ENCODE assay signal across 25 cellular contexts in the genomic region with DNA sequence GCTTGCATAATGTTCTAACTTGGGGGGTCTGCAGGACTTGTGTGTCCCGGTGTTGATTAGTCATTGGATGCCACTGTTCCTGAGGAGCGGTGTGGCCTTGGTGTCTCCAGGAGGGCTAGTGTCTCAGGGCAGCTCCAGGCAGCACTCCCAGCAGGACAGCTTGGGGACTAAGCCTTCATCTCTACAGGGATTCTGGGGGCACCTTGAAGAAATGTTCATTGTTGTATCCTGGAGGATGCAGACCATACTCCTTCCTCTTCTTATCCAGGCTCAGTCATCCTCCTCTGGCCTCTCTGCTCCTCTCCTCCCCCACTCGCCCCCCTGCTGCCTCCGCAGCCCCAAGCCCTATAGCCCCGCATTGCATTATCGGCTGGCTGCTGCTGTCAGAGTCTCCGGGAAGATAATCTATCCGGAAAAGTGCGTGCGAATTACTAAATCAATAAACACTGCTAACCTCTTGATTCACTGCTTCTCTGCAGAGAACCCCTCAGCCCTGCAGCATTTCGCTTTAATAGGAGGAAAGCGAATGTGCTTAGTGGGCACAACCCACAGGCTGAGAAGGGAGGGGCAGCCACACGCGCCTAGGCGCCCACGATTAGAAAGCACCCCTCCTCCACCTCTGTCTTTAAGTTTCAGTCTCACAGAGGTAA.
DNase-seq lines count a peak whose midpoint lies in the region; ATAC-seq, FAIRE-seq and TF ChIP-seq lines count a peak whose summit lies in the region.
"Had no signal": no experiment of that assay in that cellular context is flagged by ENCODE, and none has a peak within 500 bp of the region (broad histone marks: within the 10 kb centered on the region; RNA-seq: fewer than 3 reads in every experiment).

No MANE protein-coding gene starts in this region.

- H3K9ac ChIP-seq in mammary epithelial cell (ENCODE audit: insufficient read depth, low read length) (no peak overlapping the region), H1 (replicated peaks in 1 of 4; ENCODE audit: extremely low read depth in 1 of 4, low read depth in 3 of 4, low read length in 3 of 4) (no peak overlapping the region), keratinocyte (ENCODE audit: control insufficient read depth, extremely low read depth, insufficient read depth, low read length) (no peak overlapping the region)

- no peaks in the 10 kb centered on the region for H3K79me2 ChIP-seq in mammary epithelial cell (ENCODE audit: insufficient read depth, low read length)
- no peaks in the 10 kb centered on the region for H3K79me2 ChIP-seq in H1 (ENCODE audit: control insufficient read depth in 1 of 2, insufficient read depth in 2 of 2, low read length in 2 of 2)
- H3K79me2 ChIP-seq in keratinocyte (ENCODE audit: control insufficient read depth, insufficient read depth, low read length) = no peaks in the 10 kb centered on the region

- 90% methylated on average over 4 of the region's 16 CpGs for WGBS in mammary epithelial cell (ENCODE audit: low coverage, missing lambda C conversion rate)
- 60% methylated on average over 16 of the region's 16 CpGs; no CpG with 5 or more reads in 1 of the 2 experiments for WGBS in H1 (ENCODE audit: extremely low coverage in 1 of 2, insufficient coverage in 1 of 2, insufficient read length in 1 of 2, insufficient replicate concordance in 2 of 2, low coverage in 1 of 2, low lambda C conversion rate in 2 of 2, missing lambda C conversion rate in 1 of 2), 2 experiments

- H3K9me3 ChIP-seq in mammary epithelial cell (replicated peaks; ENCODE audit: insufficient read depth, low read length) = no peaks in the 10 kb centered on the region
- no peaks in the 10 kb centered on the region for H3K9me3 ChIP-seq in breast epithelium
- H3K9me3 ChIP-seq in H1 (ENCODE audit: insufficient read depth in 2 of 2, low read depth in 1 of 2, low read length in 1 of 2) = no peaks in the 10 kb centered on the region
- no peaks in the 10 kb centered on the region for H3K9me3 ChIP-seq in keratinocyte (ENCODE audit: control insufficient read depth, low read depth, low read length)
- H3K9me3 ChIP-seq: body of pancreas, upper lobe of left lung had no signal

- POLR2A ChIA-PET in H1 (lab: Charles Lee; ENCODE audit: partially characterized antibody) = no interaction called here

- TF ChIP-seq CTCF in mammary epithelial cell (conservative IDR thresholded peaks at IDR 0.05 in 1 of 2, IDR thresholded peaks at IDR 0.05 in 1 of 2; ENCODE audit: extremely low read depth in 1 of 2, insufficient read depth in 1 of 2, low read depth in 1 of 2, low read length in 2 of 2) (no peak), breast epithelium (IDR thresholded peaks at IDR 0.05) (no peak), H1 (IDR thresholded peaks at IDR 0.05; ENCODE audit: control extremely low read depth in 1 of 3, insufficient read depth in 1 of 3, low read depth in 1 of 3, low read length in 3 of 3) (no peak), keratinocyte (optimal IDR thresholded peaks at IDR 0.05 in 1 of 3, IDR thresholded peaks at IDR 0.05 in 1 of 3, conservative IDR thresholded peaks at IDR 0.05 in 1 of 3; ENCODE audit: extremely low read depth in 1 of 3, insufficient read depth in 2 of 3, low read length in 3 of 3) (no peak), coronary artery (IDR thresholded peaks at IDR 0.05) (no peak)

- dilution Hi-C loops in mammary epithelial cell (cut with HindIII; ENCODE audit: low sequenced_read_pairs) (no loop called here), keratinocyte (cut with MboI; ENCODE audit: extremely low pct_ligation_motif_present, low sequenced_read_pairs) (no loop called here)

- no peak overlapping the region for H3K23ac ChIP-seq in H1 (ENCODE audit: insufficient read length)

- H2AK5ac ChIP-seq in H1 (ENCODE audit: low read depth, low read length) = no peak overlapping the region

- no peaks in the 10 kb centered on the region for H3K9me1 ChIP-seq in keratinocyte (ENCODE audit: control insufficient read depth, extremely low read depth, insufficient read depth, low read length)

- in situ Hi-C loops in mammary epithelial cell (cut with MboI; ENCODE audit: low sequenced_read_pairs in 2 of 2) = no loop called here

- no peak overlapping the region for H2BK12ac ChIP-seq in H1 (ENCODE audit: low read depth, low read length)

- H4K5ac ChIP-seq in H1 (ENCODE audit: insufficient read length, low read depth, low read length) = no peak overlapping the region

- H2BK20ac ChIP-seq in H1 (ENCODE audit: low read length) = 0 out of 2 replicates have a peak overlapping the region, but pooled peaks have one; percentile 34

- no peak for TF ChIP-seq EP300 in H1 (IDR thresholded peaks at IDR 0.05; ENCODE audit: borderline replicate concordance in 1 of 2, low read depth in 2 of 2, low read length in 2 of 2)

- H3K18ac ChIP-seq in H1 (ENCODE audit: extremely low read depth, low read length) = peak overlapping the region; percentile 28; the same call in 1 of the 2 replicates

- no peaks in the 10 kb centered on the region for H3K36me3 Mint-ChIP-seq in activated T-cell treated with anti-CD3 and anti-CD28 coated beads, Interleukin-2, amount 50 U/mL, for 4 hours (ENCODE audit: insufficient read depth)
- H3K36me3 Mint-ChIP-seq: activated CD4-positive, alpha-beta memory T cell treated with anti-CD3 and anti-CD28 coated beads for 36 hours; memory B cell had no signal

- H3K23me2 ChIP-seq in H1 (ENCODE audit: low read depth, low read length) = no peaks in the 10 kb centered on the region

- BruUV-seq in mammary epithelial cell (replicated peaks; lab: Mats Ljungman, UMichigan) = no TSS peak

- H2AFZ ChIP-seq in mammary epithelial cell (ENCODE audit: low read depth, low read length) (peak overlapping the region; percentile 9), H1 (ENCODE audit: low read length) (peak overlapping the region; percentile 34; the same call in 1 of the 2 replicates), keratinocyte (ENCODE audit: control insufficient read depth, low read length) (no peak overlapping the region)

- H3K36me3 ChIP-seq in mammary epithelial cell (ENCODE audit: insufficient read depth, low read length) (no peaks in the 10 kb centered on the region), breast epithelium (no peaks in the 10 kb centered on the region), H1 (ENCODE audit: control insufficient read depth in 2 of 4, insufficient read depth in 4 of 4, low read length in 3 of 4) (no peaks in the 10 kb centered on the region), keratinocyte (ENCODE audit: control insufficient read depth in 2 of 2, extremely low read depth in 1 of 2, insufficient read depth in 2 of 2, low read length in 2 of 2) (no peaks in the 10 kb centered on the region)
- H3K36me3 ChIP-seq: upper lobe of left lung had no signal

- no peak overlapping the region for H3K4me2 ChIP-seq in mammary epithelial cell (ENCODE audit: insufficient read depth, low read depth, low read length)
- peak overlapping the region; percentile 48 to 57 for H3K4me2 ChIP-seq in H1 (ENCODE audit: insufficient read depth in 1 of 2, low read depth in 2 of 2, low read length in 2 of 2)
- peak overlapping the region; percentile 38 for H3K4me2 ChIP-seq in keratinocyte (ENCODE audit: control insufficient read depth, extremely low read depth, insufficient read depth, low read depth, low read length)
- H3K4me2 ChIP-seq: smooth muscle cell had no signal

- H3K9me3 Mint-ChIP-seq in activated T-cell treated with anti-CD3 and anti-CD28 coated beads, Interleukin-2, amount 50 U/mL, for 4 hours = no peaks in the 10 kb centered on the region
- H3K9me3 Mint-ChIP-seq: activated CD4-positive, alpha-beta memory T cell treated with anti-CD3 and anti-CD28 coated beads for 36 hours; activated naive CD8-positive, alpha-beta T cell treated with anti-CD3 and anti-CD28 coated beads, Interleukin-2, amount 50 U/mL, for 24 hours; memory B cell had no signal

- TF ChIP-seq RAD21 in H1 (IDR thresholded peaks at IDR 0.05 in 1 of 2, conservative IDR thresholded peaks at IDR 0.05 in 1 of 2; ENCODE audit: low read depth in 2 of 2, low read length in 2 of 2) = no peak

- H4K8ac ChIP-seq in H1 (ENCODE audit: extremely low read depth, insufficient read depth, low read length) = no peak overlapping the region

- H3K4me1 ChIP-seq in mammary epithelial cell (ENCODE audit: insufficient read depth, low read length) = peaks cover 14% of the 10 kb centered on the region
- no peaks in the 10 kb centered on the region for H3K4me1 ChIP-seq in breast epithelium
- H3K4me1 ChIP-seq in H1 (replicated peaks in 1 of 4; ENCODE audit: control insufficient read depth in 3 of 4, insufficient read depth in 4 of 4, low read length in 3 of 4) = peaks cover 6 to 10% (median 9%) of the 10 kb centered on the region in 4 experiments
- peaks cover 18% of the 10 kb centered on the region for H3K4me1 ChIP-seq in keratinocyte (ENCODE audit: control insufficient read depth, extremely low read depth, insufficient read depth, low read length)
- H3K4me1 ChIP-seq: body of pancreas had no signal

- H3K14ac ChIP-seq in H1 (ENCODE audit: insufficient read length) = no peak overlapping the region

- no peak overlapping the region for H3K4ac ChIP-seq in H1 (replicated peaks; ENCODE audit: insufficient read length, low read depth, low read length)

- H2BK5ac ChIP-seq in H1 (ENCODE audit: low read depth, low read length) = peak overlapping the region; percentile 49; the same call in 1 of the 2 replicates

- FAIRE-seq in H1 (lab: Jason Lieb, UNC) (no peak), keratinocyte (lab: Jason Lieb, UNC) (no peak)
- FAIRE-seq: frontal cortex, HTR-8/SVneo had no signal

- no peak for ATAC-seq in activated T-cell treated with anti-CD3 and anti-CD28 coated beads, Interleukin-2, amount 50 U/mL, for 4 hours
- no peak for ATAC-seq in left ventricle myocardium superior
- ATAC-seq: activated naive CD8-positive, alpha-beta T cell treated with anti-CD3 and anti-CD28 coated beads, Interleukin-2, amount 50 U/mL, for 24 hours; body of pancreas; Right ventricle myocardium inferior had no signal

- H3K4me3 ChIP-seq in mammary epithelial cell (replicated peaks in 1 of 3; ENCODE audit: insufficient read depth in 1 of 3, low read depth in 2 of 3, low read length in 3 of 3) (no peak overlapping the region), breast epithelium (no peak overlapping the region), H1 (ENCODE audit: extremely low read depth in 1 of 4, insufficient read depth in 2 of 4, low read depth in 3 of 4, low read length in 4 of 4) (peak overlapping the region in 1 of 4 experiments; percentile 24; a peak in 1 of 8 replicates), keratinocyte (ENCODE audit: control insufficient read depth in 2 of 3, extremely low read depth in 1 of 3, insufficient read depth in 2 of 3, low read depth in 1 of 3, low read length in 3 of 3) (no peak overlapping the region), coronary artery (no peak overlapping the region)
- H3K4me3 ChIP-seq: body of pancreas, smooth muscle cell, upper lobe of left lung had no signal

- no peak for TF ChIP-seq POLR2A in breast epithelium (IDR thresholded peaks at IDR 0.05)
- TF ChIP-seq POLR2A in H1 (IDR thresholded peaks at IDR 0.05; ENCODE audit: control extremely low read depth in 1 of 2, low read depth in 2 of 2, low read length in 2 of 2) = no peak

- H4K20me1 ChIP-seq in mammary epithelial cell (ENCODE audit: insufficient read depth, low read length) (no peaks in the 10 kb centered on the region), H1 (replicated peaks in 1 of 2; ENCODE audit: control insufficient read depth in 1 of 2, insufficient read depth in 2 of 2, low read length in 2 of 2) (no peaks in the 10 kb centered on the region), keratinocyte (ENCODE audit: control insufficient read depth, extremely low read depth, insufficient read depth, low read length) (no peaks in the 10 kb centered on the region)

- intact Hi-C loops in mammary epithelial cell (cut with micrococcal nuclease) (loop anchor here (5.0 kb wide), 1 partner anchor 91 kb away; no protein-coding TSS in a partner anchor), breast epithelium (cut with DNase I; ENCODE audit: low total_unique reads) (no loop called here), left ventricle myocardium superior (cut with micrococcal nuclease) (no loop called here)

- CTCF ChIA-PET in mammary epithelial cell (lab: Charles Lee; ENCODE audit: low non-redundant PET) = interaction anchor here (0.8 kb wide), 1 partner anchor 634 kb away, joined by 24 read pairs; no protein-coding TSS in a partner anchor
- CTCF ChIA-PET in H1 (lab: Charles Lee; ENCODE audit: partially characterized antibody) = interaction anchor here (1.3 to 4.1 kb wide), 3 partner anchors 11 to 128 kb away, joined by 3 to 88 read pairs (median 39); no protein-coding TSS in a partner anchor

- H2BK15ac ChIP-seq in H1 (ENCODE audit: low read length) = no peak overlapping the region

- H3K27me3 ChIP-seq in mammary epithelial cell (ENCODE audit: insufficient read depth, low read length) (no peaks in the 10 kb centered on the region), breast epithelium (peaks cover 0 to 14% of the 10 kb centered on the region in 2 donors), H1 (replicated peaks in 1 of 4; ENCODE audit: control insufficient read depth in 3 of 4, extremely low read depth in 1 of 4, insufficient read depth in 3 of 4, low read length in 3 of 4) (0 out of 7 replicates have a peak, but pooled peaks cover 0 to 3% (median 0%) of the 10 kb centered on the region in 4 experiments), keratinocyte (ENCODE audit: control insufficient read depth, extremely low read depth, insufficient read depth, low read length) (no peaks in the 10 kb centered on the region)
- H3K27me3 ChIP-seq: body of pancreas, upper lobe of left lung had no signal

- no peaks in the 10 kb centered on the region for H3K79me1 ChIP-seq in H1 (ENCODE audit: low read depth, low read length)

- no peak overlapping the region for H4K91ac ChIP-seq in H1 (replicated peaks; ENCODE audit: insufficient read length, low read length)

- peaks cover 69% of the 10 kb centered on the region for H3K27me3 Mint-ChIP-seq in activated T-cell treated with anti-CD3 and anti-CD28 coated beads, Interleukin-2, amount 50 U/mL, for 4 hours (ENCODE audit: low read depth)

- H3K56ac ChIP-seq in H1 (replicated peaks; ENCODE audit: insufficient read length, low read depth, low read length) = no peak overlapping the region

- H2BK120ac ChIP-seq in H1 (replicated peaks; ENCODE audit: low read depth, low read length) = no peak overlapping the region

- no peak overlapping the region for H3K4me3 Mint-ChIP-seq in activated T-cell treated with anti-CD3 and anti-CD28 coated beads, Interleukin-2, amount 50 U/mL, for 4 hours
- H3K4me3 Mint-ChIP-seq: activated CD4-positive, alpha-beta memory T cell treated with anti-CD3 and anti-CD28 coated beads for 36 hours; activated naive CD8-positive, alpha-beta T cell treated with anti-CD3 and anti-CD28 coated beads, Interleukin-2, amount 50 U/mL, for 24 hours; memory B cell had no signal

- DNase-seq in mammary epithelial cell (no peak), breast epithelium (ENCODE audit: low spot score in 2 of 2) (no peak), H1 (ENCODE audit: low read depth in 1 of 2, low spot score in 2 of 2) (peak in 1 of 2 experiments; percentile 52), keratinocyte (ENCODE audit: low read depth, low spot score) (no peak), SK-N-DZ (ENCODE audit: low spot score) (no peak), coronary artery (ENCODE audit: low spot score) (no peak), left ventricle myocardium superior (no peak)
- DNase-seq in activated T-cell treated with anti-CD3 and anti-CD28 coated beads, Interleukin-2, amount 50 U/mL, for 4 hours = no peak
- DNase-seq: activated CD4-positive, alpha-beta memory T cell treated with anti-CD3 and anti-CD28 coated beads for 36 hours; activated effector memory CD4-positive, alpha-beta T cell treated with anti-CD3 and anti-CD28 coated beads, Interleukin-2, amount 50 U/mL, for 16 hours; activated naive CD8-positive, alpha-beta T cell treated with anti-CD3 and anti-CD28 coated beads, Interleukin-2, amount 50 U/mL, for 24 hours; body of pancreas; COR-L47; effector CD8-positive, alpha-beta T cell; GF-D8; NCI-H1694; NCI-H82; stimulated activated CD4-positive, alpha-beta T cell treated with anti-CD3 and anti-CD28 coated beads, Interleukin-2, amount 100 ng/mL, for 24 hours; T1000; upper lobe of left lung had no signal

- H3K27ac ChIP-seq in mammary epithelial cell (ENCODE audit: insufficient read depth, low read depth, low read length) (no peak overlapping the region), breast epithelium (no peak overlapping the region), H1 (ENCODE audit: low read depth, low read length) (no peak overlapping the region), keratinocyte (ENCODE audit: control insufficient read depth, insufficient read depth, low read length) (no peak overlapping the region), coronary artery (no peak overlapping the region)
- H3K27ac ChIP-seq: body of pancreas, upper lobe of left lung had no signal

- peaks cover 4% of the 10 kb centered on the region for H3K4me1 Mint-ChIP-seq in activated T-cell treated with anti-CD3 and anti-CD28 coated beads, Interleukin-2, amount 50 U/mL, for 4 hours (ENCODE audit: low read depth)
- H3K4me1 Mint-ChIP-seq: activated naive CD8-positive, alpha-beta T cell treated with anti-CD3 and anti-CD28 coated beads, Interleukin-2, amount 50 U/mL, for 24 hours had no signal
